8 cellular contexts compared by ENCODE assay signal in genomic region chr2:181371782-181372292, GRCh38.
DNase-seq lines count a peak whose midpoint lies in the region; ATAC-seq and TF ChIP-seq lines count a peak whose summit lies in the region.

No MANE protein-coding gene starts in this region.

- no peaks in the 10 kb centered on the region for H3K36me3 Mint-ChIP-seq in activated CD4-positive, alpha-beta T cell treated with anti-CD3 and anti-CD28 coated beads, Interleukin-2, amount 10 ng/mL, durations not matched to agents 7 days and 5 days (ENCODE audit: low read depth)

- no peak overlapping the region for H3K27ac Mint-ChIP-seq in activated CD4-positive, alpha-beta T cell treated with anti-CD3 and anti-CD28 coated beads, Interleukin-2, amount 10 ng/mL, durations not matched to agents 7 days and 5 days

- no peak for TF ChIP-seq POLR2A in GM18505 (IDR thresholded peaks at IDR 0.05; ENCODE audit: borderline replicate concordance, extremely low read depth, insufficient read depth, insufficient read length)

- POLR2A ChIA-PET in activated CD4-positive, alpha-beta T cell treated with anti-CD3 and anti-CD28 coated beads, Interleukin-2, amount 10 ng/mL, durations not matched to agents 7 days and 5 days (lab: Charles Lee) = no interaction called here

- H3K9me3 Mint-ChIP-seq in activated CD4-positive, alpha-beta T cell treated with anti-CD3 and anti-CD28 coated beads, Interleukin-2, amount 10 ng/mL, durations not matched to agents 7 days and 5 days = peaks cover 8% of the 10 kb centered on the region

- peaks cover 19% of the 10 kb centered on the region for H3K4me1 Mint-ChIP-seq in activated CD4-positive, alpha-beta T cell treated with anti-CD3 and anti-CD28 coated beads, Interleukin-2, amount 10 ng/mL, durations not matched to agents 7 days and 5 days

- CTCF ChIA-PET in activated CD4-positive, alpha-beta T cell treated with anti-CD3 and anti-CD28 coated beads, Interleukin-2, amount 10 ng/mL, durations not matched to agents 7 days and 5 days (lab: Charles Lee) = no interaction called here

- no peaks in the 10 kb centered on the region for H3K27me3 Mint-ChIP-seq in activated CD4-positive, alpha-beta T cell treated with anti-CD3 and anti-CD28 coated beads, Interleukin-2, amount 10 ng/mL, durations not matched to agents 7 days and 5 days

- DNase-seq in COLO829 (ENCODE audit: low spot score) = peak; percentile 51
- peak; percentile 79 for DNase-seq in HCEC 1CT
- peak; percentile 46 for DNase-seq in amniotic epithelial cell (ENCODE audit: low read depth)
- DNase-seq in myocyte (ENCODE audit: low read depth) = peak; percentile 82
- DNase-seq in cerebellum (ENCODE audit: low spot score) = no peak
- DNase-seq in activated CD4-positive, alpha-beta T cell treated with anti-CD3 and anti-CD28 coated beads, Interleukin-2, amount 10 ng/mL, durations not matched to agents 7 days and 5 days = no peak

- no peak for ATAC-seq in GM18909 (IDR thresholded peaks at IDR 0.05; ENCODE audit: poor library complexity, unreplicated experiment)
- no peak for ATAC-seq in GM18505 (IDR thresholded peaks at IDR 0.05; ENCODE audit: unreplicated experiment)

- no peak overlapping the region for H3K4me3 Mint-ChIP-seq in activated CD4-positive, alpha-beta T cell treated with anti-CD3 and anti-CD28 coated beads, Interleukin-2, amount 10 ng/mL, durations not matched to agents 7 days and 5 days

Comparison
In these comparisons a context has a peak if more than half of its experiments do, and no peak if none do; other contexts are left out.
1. DNase-seq: peak in COLO829 (single experiment), HCEC 1CT (single experiment), amniotic epithelial cell (single experiment) and myocyte (single experiment); none in cerebellum (single experiment) and activated CD4-positive, alpha-beta T cell treated with anti-CD3 and anti-CD28 coated beads, Interleukin-2, amount 10 ng/mL, durations not matched to agents 7 days and 5 days (single experiment).